ENCODE assay signal across 8 cellular contexts in the genomic region with DNA sequence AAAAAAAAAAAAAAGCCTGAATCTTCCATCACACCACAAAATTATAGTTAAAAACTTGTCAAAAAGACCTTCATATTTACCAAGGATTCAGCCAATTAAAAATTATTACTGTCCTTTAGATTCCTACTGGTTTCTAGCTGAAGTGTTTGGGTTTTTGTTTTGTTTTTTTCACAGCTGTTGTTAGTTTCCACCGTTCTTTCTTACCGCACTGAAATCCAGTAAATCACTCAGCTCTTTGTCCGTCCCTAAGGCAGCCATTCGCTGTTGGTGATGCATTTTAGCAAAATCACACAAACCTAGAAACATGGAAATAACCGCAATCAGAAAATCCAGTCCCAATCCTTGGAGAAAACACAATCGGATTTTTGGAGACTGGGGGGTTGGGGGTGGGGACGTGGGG. TPM values are rescaled to one million over a fixed set of nuclear protein-coding genes. Genes with fewer than 3 reads are reported as not detected.
DNase-seq lines count a peak whose midpoint lies in the region; ATAC-seq and TF ChIP-seq lines count a peak whose summit lies in the region.

No MANE protein-coding gene starts in this region.

- H3K9me2 ChIP-seq in OCI-LY7 (ENCODE audit: insufficient read depth, low read length) = no peaks in the 10 kb centered on the region

- TF ChIP-seq CTCF in OCI-LY7 (conservative IDR thresholded peaks at IDR 0.05; ENCODE audit: low read length) = no peak
- no peak for TF ChIP-seq CTCF in progenitor cell of endocrine pancreas (IDR thresholded peaks at IDR 0.05; ENCODE audit: unreplicated experiment)

- CTCF ChIA-PET in OCI-LY7 (lab: Charles Lee; ENCODE audit: unreplicated experiment) = no interaction called here

- peaks cover 1% of the 10 kb centered on the region for H3K36me3 Mint-ChIP-seq in progenitor cell of endocrine pancreas (ENCODE audit: insufficient read depth)

- H4K20me1 ChIP-seq in OCI-LY7 (ENCODE audit: insufficient read depth, low read length) = no peaks in the 10 kb centered on the region

- BruUV-seq in OCI-LY7 (replicated peaks; lab: Mats Ljungman, UMichigan) = no TSS peak

- intact Hi-C loops in OCI-LY7 (cut with micrococcal nuclease; ENCODE audit: unreplicated experiment) = loop anchor here (5.0 to 10.0 kb wide), 3 partner anchors 80 to 1232 kb away; partner anchors contain the start of genes C18orf54 and STARD6

- peak overlapping the region; percentile 59 for H3K27ac ChIP-seq in OCI-LY7 (ENCODE audit: low read depth, low read length, poor library complexity, severe bottlenecking)
- H3K27ac ChIP-seq in esophagus (ENCODE audit: low read depth in 2 of 2, low read length in 1 of 2) = peak overlapping the region; percentile 57 to 60

- H2AFZ ChIP-seq in OCI-LY7 (ENCODE audit: low read length) = no peak overlapping the region

- peak overlapping the region; percentile 86 for H3K4me3 Mint-ChIP-seq in progenitor cell of endocrine pancreas (ENCODE audit: low read depth)

- 3 to 16% methylated on average over 7 of the region's 7 CpGs for whole genome bisulfite sequencing in esophagus, 2 donors

- H3K4me1 ChIP-seq in OCI-LY7 (ENCODE audit: insufficient read depth, low read length, poor library complexity, severe bottlenecking) (peaks cover 37% of the 10 kb centered on the region), esophagus (ENCODE audit: control insufficient read depth in 2 of 2, insufficient read depth in 2 of 2, low read length in 1 of 2) (no peaks in the 10 kb centered on the region)

- H3K4me2 ChIP-seq in OCI-LY7 (ENCODE audit: low read length) = peak overlapping the region; percentile 81

- no peaks in the 10 kb centered on the region for H3K27me3 ChIP-seq in esophagus (ENCODE audit: control insufficient read depth in 1 of 2, insufficient read depth in 2 of 2, low read length in 2 of 2)

- H3K27me3 Mint-ChIP-seq in progenitor cell of endocrine pancreas = no peaks in the 10 kb centered on the region

- H3K9me3 ChIP-seq in OCI-LY7 (ENCODE audit: low read length) = no peaks in the 10 kb centered on the region
- H3K9me3 ChIP-seq in esophagus (ENCODE audit: control insufficient read depth in 2 of 2, insufficient read depth in 1 of 2, low read depth in 1 of 2, low read length in 1 of 2) = no peaks in the 10 kb centered on the region

- DNase-seq in NCI-H345 (lab: John Stamatoyannopoulos, UW) (peak; percentile 17), NCI-H345 treated with DMSO at 0.1 percent for 48 hours (lab: John Stamatoyannopoulos, UW; ENCODE audit: unreplicated experiment) (no peak), OCI-LY7 (ENCODE audit: low spot score) (peak; percentile 37), progenitor cell of endocrine pancreas (ENCODE audit: low spot score, unreplicated experiment) (no peak), MV-4-11 (lab: John Stamatoyannopoulos, UW) (no peak)

- peaks cover 33% of the 10 kb centered on the region for H3K4me1 Mint-ChIP-seq in progenitor cell of endocrine pancreas (ENCODE audit: low read depth)

- no peak for ATAC-seq in activated CD4-positive, CD25-positive, alpha-beta regulatory T cell treated with anti-CD3 and anti-CD28 coated beads, Interleukin-2, amount 50 U/mL, for 24 hours
- no peak for ATAC-seq in HG02938 (IDR thresholded peaks at IDR 0.05; ENCODE audit: unreplicated experiment)

- no peaks in the 10 kb centered on the region for H3K9me3 Mint-ChIP-seq in progenitor cell of endocrine pancreas (ENCODE audit: low read depth)

- H3K79me2 ChIP-seq in OCI-LY7 (ENCODE audit: insufficient read depth, low read depth, low read length) = peaks cover 60% of the 10 kb centered on the region; the same call in 1 of the 2 replicates

- H3K4me3 ChIP-seq in OCI-LY7 (ENCODE audit: low read depth, low read length, poor library complexity, severe bottlenecking) (peak overlapping the region; percentile 90), esophagus (ENCODE audit: low read depth in 1 of 2, low read length in 2 of 2) (peak overlapping the region in 1 of 2 donors; percentile 98)

- POLR2A ChIA-PET in OCI-LY7 (lab: Charles Lee) = interaction anchor here (0.5 to 1.5 kb wide), 11 partner anchors 76 to 1407 kb away, joined by 3 to 6 read pairs (median 4); no protein-coding TSS in a partner anchor

- peaks cover 27% of the 10 kb centered on the region for H3K36me3 ChIP-seq in OCI-LY7 (ENCODE audit: insufficient read depth, low read length)
- no peaks in the 10 kb centered on the region for H3K36me3 ChIP-seq in esophagus (ENCODE audit: control insufficient read depth in 2 of 2, insufficient read depth in 2 of 2, low read length in 1 of 2)

- peak overlapping the region; percentile 34 for H3K27ac Mint-ChIP-seq in progenitor cell of endocrine pancreas

RNA-seq across cellular contexts. Expression of gene TCF4, which starts 1.2 kb away (rescaled TPM):
- total RNA-seq in OCI-LY7 (2014; rRNA removed; shearing (Covaris generic)) = 75.9 and 93.4 TPM in 2 replicates
- total RNA-seq in OCI-LY7 (2022) = 76.0 and 97.6 TPM in 2 replicates
- 1 to 10 TPM; 3.7 to 4.8 TPM for polyA plus RNA-seq in esophagus
- total RNA-seq in progenitor cell of endocrine pancreas = 56.8 and 61.3 TPM in 2 replicates

Comparison
In these comparisons a context has a peak if more than half of its experiments do, and no peak if none do; other contexts are left out.
1. DNase-seq: peak in NCI-H345 (single experiment) and OCI-LY7 (single experiment); none in NCI-H345 treated with DMSO at 0.1 percent for 48 hours (single experiment), progenitor cell of endocrine pancreas (single experiment) and MV-4-11 (single experiment).